ENCODE assay signal across 22 cellular contexts in the genomic region with DNA sequence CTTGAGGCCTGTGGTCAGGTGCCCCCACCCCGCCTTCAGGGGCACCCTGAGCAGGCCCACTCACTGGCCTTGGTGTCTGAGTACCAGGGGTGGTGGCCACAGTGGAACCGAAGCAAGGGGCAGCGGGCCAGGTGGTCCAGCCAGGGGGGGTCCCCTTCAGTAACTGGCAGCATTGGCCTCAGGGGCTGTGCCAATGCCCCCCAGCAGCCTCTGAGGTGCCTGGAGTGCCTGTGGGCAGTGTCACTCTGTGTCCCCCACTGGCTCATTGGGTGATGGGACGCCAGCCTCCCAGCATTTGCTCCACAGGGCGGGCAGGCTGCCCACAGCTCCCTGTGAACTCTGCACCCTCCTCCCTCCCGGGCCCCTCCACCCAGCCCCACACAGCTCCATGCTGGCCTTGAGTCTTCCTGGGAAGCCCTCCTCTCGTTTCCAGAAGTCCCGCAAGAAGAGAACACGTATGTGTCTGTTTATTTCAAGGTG. TPM values are rescaled to one million over a fixed set of nuclear protein-coding genes. Genes with fewer than 3 reads are reported as not detected.
DNase-seq lines count a peak whose midpoint lies in the region; ATAC-seq and TF ChIP-seq lines count a peak whose summit lies in the region.
"Had no signal": no experiment of that assay in that cellular context is flagged by ENCODE, and none has a peak within 500 bp of the region (broad histone marks: within the 10 kb centered on the region; RNA-seq: fewer than 3 reads in every experiment).

No MANE protein-coding gene starts in this region.

- H2BK5ac ChIP-seq in neuronal stem cell (ENCODE audit: low read length): no peak overlapping the region
- H2BK5ac ChIP-seq in H9 (ENCODE audit: insufficient read length, low read length): no peak overlapping the region

- H3K4me3 Mint-ChIP-seq in chondrocyte (ENCODE audit: unreplicated experiment) (no peak overlapping the region), H9 (no peak overlapping the region)

- H3K4me1 ChIP-seq in left ventricle myocardium inferior (no peaks in the 10 kb centered on the region), DND-41 (ENCODE audit: insufficient read depth, low read length) (no peaks in the 10 kb centered on the region), neuronal stem cell (ENCODE audit: control insufficient read depth in 2 of 2, insufficient read depth in 1 of 2, low read depth in 1 of 2, low read length in 2 of 2) (peaks cover 0 to 3% of the 10 kb centered on the region in 2 donors), H9 (ENCODE audit: insufficient read depth, low read length) (no peaks in the 10 kb centered on the region)
- H3K4me1 ChIP-seq: BE2C, Peyer's patch had no signal

- DNase-seq in cardiac septum (ENCODE audit: low spot score) (peak; percentile 64), left ventricle myocardium inferior (no peak), DND-41 (peak; percentile 10), chondrocyte (ENCODE audit: low spot score) (peak; percentile 84), neuronal stem cell (ENCODE audit: low spot score) (no peak), HPDE6-E6E7 (ENCODE audit: extremely low spot score) (no peak), H9 (no peak), RKO (ENCODE audit: low spot score) (no peak)
- DNase-seq: BE2C, DMS53, EL, GF-D8, GM23248, Karpas-422, NCI-H1694, NCI-H2081, NCI-H2171, NCI-H345, NCI-H524, NCI-H82, Peyer's patch had no signal

- H2BK15ac ChIP-seq in neuronal stem cell (ENCODE audit: low read length) (no peak overlapping the region), H9 (ENCODE audit: low read depth, low read length) (no peak overlapping the region)

- H4K91ac ChIP-seq in neuronal stem cell (ENCODE audit: low read depth, low read length, poor library complexity): no peak overlapping the region
- no peak overlapping the region for H4K91ac ChIP-seq in H9 (ENCODE audit: insufficient read length, low read depth, low read length)

- H3K27ac Mint-ChIP-seq in chondrocyte (ENCODE audit: unreplicated experiment) (no peak overlapping the region), H9 (peak overlapping the region in 1 of 3 experiments; percentile 31; a peak in 1 of 7 replicates)

- H3K27me3 Mint-ChIP-seq in chondrocyte (ENCODE audit: low read depth): no peaks in the 10 kb centered on the region
- peaks cover 3% of the 10 kb centered on the region for H3K27me3 Mint-ChIP-seq in H9 (ENCODE audit: low read depth)

- H3K23ac ChIP-seq in neuronal stem cell (ENCODE audit: low read depth, low read length, poor library complexity): peak overlapping the region; percentile 8
- H3K23ac ChIP-seq in H9 (ENCODE audit: insufficient read length, low read depth, low read length): no peak overlapping the region

- H3K4me3 ChIP-seq in left ventricle myocardium inferior: no peak overlapping the region
- H3K4me3 ChIP-seq in DND-41 (ENCODE audit: low read depth in 1 of 2, low read length in 2 of 2): no peak overlapping the region
- H3K4me3 ChIP-seq in neuronal stem cell (ENCODE audit: low read length in 2 of 2): no peak overlapping the region
- H3K4me3 ChIP-seq: GM23248, Peyer's patch had no signal

- H2BK12ac ChIP-seq in neuronal stem cell (ENCODE audit: low read length) (no peak overlapping the region), H9 (ENCODE audit: insufficient read length, low read depth, low read length) (no peak overlapping the region)

- H2BK20ac ChIP-seq in H9 (ENCODE audit: low read depth, low read length, poor library complexity, severe bottlenecking): no peak overlapping the region

- H3K36me3 ChIP-seq in left ventricle myocardium inferior: peaks cover 23% of the 10 kb centered on the region
- H3K36me3 ChIP-seq in DND-41 (ENCODE audit: insufficient read depth, low read length): peaks cover 35% of the 10 kb centered on the region
- peaks cover 0 to 2% of the 10 kb centered on the region in 2 donors for H3K36me3 ChIP-seq in neuronal stem cell (replicated peaks in 1 of 2; ENCODE audit: control insufficient read depth in 2 of 2, insufficient read depth in 2 of 2, low read length in 2 of 2)
- H3K36me3 ChIP-seq: BE2C had no signal

- H3K36me3 Mint-ChIP-seq in chondrocyte (ENCODE audit: low read depth): peaks cover 2% of the 10 kb centered on the region
- no peaks in the 10 kb centered on the region for H3K36me3 Mint-ChIP-seq in H9 (ENCODE audit: insufficient read depth in 1 of 3, low read depth in 3 of 3)

- H4K5ac ChIP-seq in H9 (ENCODE audit: insufficient read length, low read depth, low read length): no peak overlapping the region

- H3K9me3 Mint-ChIP-seq in chondrocyte (ENCODE audit: low read depth) (no peaks in the 10 kb centered on the region), H9 (peaks cover 0 to 3% of the 10 kb centered on the region in 2 experiments; a peak in 2 of 5 replicates)

- no peaks in the 10 kb centered on the region for H3K23me2 ChIP-seq in H9 (ENCODE audit: insufficient read length, low read depth, low read length, poor library complexity, severe bottlenecking)

- no peak overlapping the region for H3T11ph ChIP-seq in H9 (ENCODE audit: low read length)

- no peak overlapping the region for H3K14ac ChIP-seq in neuronal stem cell (ENCODE audit: low read length)
- no peak overlapping the region for H3K14ac ChIP-seq in H9 (ENCODE audit: insufficient read depth, low read length)

- H3K27me3 ChIP-seq in left ventricle myocardium inferior (ENCODE audit: low read depth) (peaks cover 14% of the 10 kb centered on the region), DND-41 (ENCODE audit: insufficient read depth, low read length, poor library complexity) (no peaks in the 10 kb centered on the region), neuronal stem cell (ENCODE audit: control insufficient read depth in 3 of 3, insufficient read depth in 3 of 3, low read depth in 1 of 3, low read length in 3 of 3) (peaks cover 0 to 2% (median 0%) of the 10 kb centered on the region in 3 experiments), H9 (ENCODE audit: insufficient read depth, low read length) (no peaks in the 10 kb centered on the region)
- H3K27me3 ChIP-seq: BE2C, Peyer's patch had no signal

- H4K20me1 ChIP-seq in DND-41 (ENCODE audit: insufficient read depth, low read length) (peaks cover 11% of the 10 kb centered on the region; the same call in 1 of the 2 replicates), H9 (ENCODE audit: control insufficient read depth, insufficient read depth, insufficient read length) (no peaks in the 10 kb centered on the region)

- H2AFZ ChIP-seq in DND-41 (ENCODE audit: low read depth, low read length) (no peak overlapping the region), neuronal stem cell (ENCODE audit: low read length) (no peak overlapping the region), H9 (ENCODE audit: low read length) (no peak overlapping the region)
- H2AFZ ChIP-seq: GM23248 had no signal

- no peaks in the 10 kb centered on the region for H3K79me2 ChIP-seq in DND-41 (ENCODE audit: insufficient read depth, low read length)
- H3K79me2 ChIP-seq in H9 (ENCODE audit: insufficient read depth, low read length): no peaks in the 10 kb centered on the region

- H3K4ac ChIP-seq in neuronal stem cell (ENCODE audit: low read length) (no peak overlapping the region), H9 (ENCODE audit: low read depth, low read length) (no peak overlapping the region)

- H3K27ac ChIP-seq in left ventricle myocardium inferior (replicated peaks): no peak overlapping the region
- no peak overlapping the region for H3K27ac ChIP-seq in DND-41 (ENCODE audit: low read length)
- no peak overlapping the region for H3K27ac ChIP-seq in neuronal stem cell (replicated peaks; ENCODE audit: low read length)
- no peak overlapping the region for H3K27ac ChIP-seq in H9 (ENCODE audit: insufficient read length, low read depth, low read length)
- H3K27ac ChIP-seq: GM23248, Peyer's patch had no signal

- no CpG with 5 or more reads among the region's 9 CpGs for WGBS in neuronal stem cell (ENCODE audit: extremely low coverage in 2 of 2, insufficient read length in 2 of 2, insufficient replicate concordance in 1 of 2), 2 donors
- WGBS in H9 (ENCODE audit: extremely low coverage, insufficient read length, low lambda C conversion rate): no CpG with 5 or more reads among the region's 9 CpGs

- no peak overlapping the region for H2BK120ac ChIP-seq in neuronal stem cell (ENCODE audit: low read depth, low read length)
- no peak overlapping the region for H2BK120ac ChIP-seq in H9 (ENCODE audit: low read depth, low read length, poor library complexity, severe bottlenecking)

- H3K79me1 ChIP-seq in neuronal stem cell (ENCODE audit: low read depth, low read length) (peaks cover 2% of the 10 kb centered on the region), H9 (ENCODE audit: insufficient read depth, low read depth, low read length, poor library complexity, severe bottlenecking) (no peaks in the 10 kb centered on the region)

- peak overlapping the region; percentile 64 for H3K18ac ChIP-seq in neuronal stem cell (ENCODE audit: low read length)
- H3K18ac ChIP-seq in H9 (ENCODE audit: insufficient read length, low read depth, low read length): no peak overlapping the region

- no peak overlapping the region for H3K4me2 ChIP-seq in DND-41 (ENCODE audit: insufficient read depth, low read length)
- H3K4me2 ChIP-seq in neuronal stem cell (ENCODE audit: insufficient read depth, low read length, poor library complexity, severe bottlenecking): no peak overlapping the region
- H3K4me2 ChIP-seq in H9 (ENCODE audit: insufficient read depth, insufficient read length, low read length): no peak overlapping the region

- ATAC-seq in DND-41 (ENCODE audit: insufficient read depth, low read depth): no peak; the same call in none of the 3 replicates
- ATAC-seq: Right ventricle myocardium inferior had no signal

- H3K9me3 ChIP-seq in left ventricle myocardium inferior (replicated peaks) (no peaks in the 10 kb centered on the region), DND-41 (ENCODE audit: insufficient read depth, low read length, severe bottlenecking) (no peaks in the 10 kb centered on the region), neuronal stem cell (replicated peaks in 1 of 2; ENCODE audit: control insufficient read depth in 2 of 2, insufficient read depth in 1 of 2, low read depth in 1 of 2, low read length in 2 of 2) (no peaks in the 10 kb centered on the region), H9 (ENCODE audit: control insufficient read depth, low read depth, low read length) (no peaks in the 10 kb centered on the region)
- H3K9me3 ChIP-seq: BE2C, Peyer's patch had no signal

- H3K4me1 Mint-ChIP-seq in chondrocyte (ENCODE audit: low read depth): no peaks in the 10 kb centered on the region
- H3K4me1 Mint-ChIP-seq in H9: peaks cover 4 to 7% of the 10 kb centered on the region in 2 experiments; a peak in 3 of 4 replicates

- no peak overlapping the region for H4K8ac ChIP-seq in neuronal stem cell (ENCODE audit: low read depth, low read length)
- H4K8ac ChIP-seq in H9 (replicated peaks; ENCODE audit: insufficient read length, low read depth, low read length): no peak overlapping the region

- H2AK5ac ChIP-seq in neuronal stem cell (ENCODE audit: low read depth, low read length) (no peak overlapping the region), H9 (ENCODE audit: insufficient read length, low read length) (no peak overlapping the region)

- no peak overlapping the region for H3K56ac ChIP-seq in H9 (ENCODE audit: insufficient read length, low read depth, low read length)

- no peak overlapping the region for H3K9ac ChIP-seq in DND-41 (ENCODE audit: low read depth, low read length)
- no peak overlapping the region for H3K9ac ChIP-seq in neuronal stem cell (ENCODE audit: low read depth, low read length, poor library complexity)
- H3K9ac ChIP-seq in H9 (ENCODE audit: extremely low read depth, insufficient read length, low read length): no peak overlapping the region
- H3K9ac ChIP-seq: GM23248 had no signal

- TF ChIP-seq CTCF in left ventricle myocardium inferior (IDR thresholded peaks at IDR 0.05; ENCODE audit: borderline replicate concordance): no peak
- no peak for TF ChIP-seq CTCF in DND-41 (IDR thresholded peaks at IDR 0.05; ENCODE audit: borderline replicate concordance, extremely low read depth, low read length, poor library complexity, severe bottlenecking)
- no peak for TF ChIP-seq CTCF in chondrocyte (IDR thresholded peaks at IDR 0.05)
- TF ChIP-seq CTCF in H9 (conservative IDR thresholded peaks at IDR 0.05): no peak

- intact Hi-C loops in cardiac septum (cut with DNase I) (no loop called here), left ventricle myocardium inferior (cut with micrococcal nuclease) (no loop called here)

RNA-seq across cellular contexts. Expression of a gene that starts 29.5 kb away (rescaled TPM):
- total RNA-seq in cardiac septum: 17.1 TPM
- 14.3 TPM for total RNA-seq in left ventricle myocardium inferior
- total RNA-seq in chondrocyte: 49.3 to 106 TPM (median 101 TPM) in 3 replicates
- polyA plus RNA-seq in neuronal stem cell (2013, experiment 1 of 2): 21.3 TPM
- 20.1 TPM for polyA plus RNA-seq in neuronal stem cell (2013, experiment 2 of 2)
- total RNA-seq in H9 (2021): 82.5 and 92.3 TPM in 2 replicates

Comparison
In these comparisons a context has a peak if more than half of its experiments do, and no peak if none do; other contexts are left out.
1. DNase-seq: peak in cardiac septum (single experiment), DND-41 (single experiment) and chondrocyte (single experiment); none in left ventricle myocardium inferior (single experiment), neuronal stem cell (single experiment), HPDE6-E6E7 (single experiment), H9 (single experiment) and RKO (single experiment).